31 cellular contexts compared by ENCODE assay signal in genomic region chr10:80896076-80896475, GRCh38.
"Had no signal": no experiment of that assay in that cellular context is flagged by ENCODE, and none has a peak within 500 bp of the region (broad histone marks: within the 10 kb centered on the region; RNA-seq: fewer than 3 reads in every experiment).

No MANE protein-coding gene starts in this region.

- H3K27ac ChIP-seq: adrenal gland, ascending aorta, breast epithelium, cardiac muscle cell, colonic mucosa, WERI-Rb-1 had no signal

- ATAC-seq: activated CD4-positive, CD25-positive, alpha-beta regulatory T cell treated with anti-CD3 and anti-CD28 coated beads, Interleukin-2, amount 50 U/mL, for 24 hours; activated CD8-positive, alpha-beta memory T cell treated with anti-CD3 and anti-CD28 coated beads, Interleukin-2, amount 10 ng/mL, durations not matched to agents 7 days and 5 days; activated CD8-positive, alpha-beta T cell treated with anti-CD3 and anti-CD28 coated beads, Interleukin-2, amount 10 ng/mL, durations not matched to agents 7 days and 5 days; activated naive CD8-positive, alpha-beta T cell treated with anti-CD3 and anti-CD28 coated beads, Interleukin-2, amount 50 U/mL, for 24 hours; esophagus mucosa; T-helper 17 cell had no signal

- H3K4me1 ChIP-seq: adrenal gland, ascending aorta, breast epithelium, colonic mucosa had no signal

- H3K36me3 ChIP-seq: adrenal gland, ascending aorta, breast epithelium, cardiac muscle cell, colonic mucosa, WERI-Rb-1 had no signal

- DNase-seq: activated B cell treated with CpG ODN at 0.5 μM for 24 hours; activated CD4-positive, alpha-beta memory T cell treated with anti-CD3 and anti-CD28 coated beads for 36 hours; activated CD4-positive, alpha-beta T cell treated with anti-CD3 and anti-CD28 coated beads for 48 hours; activated CD4-positive, alpha-beta T cell treated with anti-CD3 and anti-CD28 coated beads, Interleukin-2, amount 50 U/mL, for 1 hour; activated CD8-positive, alpha-beta memory T cell treated with anti-CD3 and anti-CD28 coated beads, Interleukin-2, amount 10 ng/mL, durations not matched to agents 7 days and 5 days; activated CD8-positive, alpha-beta memory T cell treated with anti-CD3 and anti-CD28 coated beads, Interleukin-2, amount 50 U/mL, for 4 hours; activated CD8-positive, alpha-beta T cell treated with anti-CD3 and anti-CD28 coated beads, Interleukin-2, amount 10 ng/mL, durations not matched to agents 7 days and 5 days; activated effector memory CD4-positive, alpha-beta T cell treated with anti-CD3 and anti-CD28 coated beads, Interleukin-2, amount 50 U/mL, for 16 hours; activated naive CD4-positive, alpha-beta T cell treated with anti-CD3 and anti-CD28 coated beads for 36 hours; activated naive CD8-positive, alpha-beta T cell treated with anti-CD3 and anti-CD28 coated beads for 36 hours; activated naive CD8-positive, alpha-beta T cell treated with anti-CD3 and anti-CD28 coated beads, Interleukin-2, amount 50 U/mL, for 24 hours; activated T-cell treated with anti-CD3 and anti-CD28 coated beads, Interleukin-2, amount 50 U/mL, for 1 hour; activated T-cell treated with anti-CD3 and anti-CD28 coated beads, Interleukin-2, amount 50 U/mL, for 48 hours; adrenal gland; amygdala; central memory CD4-positive, alpha-beta T cell; cerebellar nuclear complex; colonic mucosa; effector memory CD4-positive, alpha-beta T cell; endodermal cell; foreskin fibroblast; head of caudate nucleus; T-helper 1 cell; T-helper 17 cell; T1000; WERI-Rb-1 had no signal

- H3K27me3 ChIP-seq: ascending aorta, breast epithelium, colonic mucosa had no signal

- H3K4me3 ChIP-seq: adrenal gland, ascending aorta, breast epithelium, cardiac muscle cell, colonic mucosa had no signal

- H3K9me3 ChIP-seq: adrenal gland, ascending aorta, breast epithelium, colonic mucosa had no signal
